Comparison of ENCODE assay signal across 13 cellular contexts in the genomic region with DNA sequence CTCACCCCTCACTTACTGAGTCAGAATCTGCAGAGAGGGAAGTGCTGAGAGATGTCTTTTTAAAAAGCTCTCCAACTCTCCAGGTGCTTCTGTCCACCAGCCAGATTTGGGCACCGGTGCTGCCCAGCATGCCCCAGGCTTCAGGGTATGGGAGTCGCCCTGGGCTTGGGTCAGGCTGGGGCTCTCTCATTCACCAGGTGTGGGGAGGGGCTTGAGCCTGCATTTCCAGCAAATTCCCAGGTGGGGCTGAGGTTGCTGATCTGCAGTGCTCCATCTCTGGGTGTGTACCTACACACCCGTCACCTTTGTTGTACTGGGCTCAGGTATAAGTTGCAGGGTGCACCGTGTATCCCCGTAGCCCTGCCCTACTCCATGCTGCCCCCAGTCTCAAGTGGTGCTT. TPM values are rescaled to one million over a fixed set of nuclear protein-coding genes. Genes with fewer than 3 reads are reported as not detected.
"Had no signal": no experiment of that assay in that cellular context is flagged by ENCODE, and none has a peak within 500 bp of the region (broad histone marks: within the 10 kb centered on the region; RNA-seq: fewer than 3 reads in every experiment).

No MANE protein-coding gene starts in this region.

- H3K4me3 ChIP-seq: dorsolateral prefrontal cortex, suprapubic skin, upper lobe of left lung had no signal

- FAIRE-seq: TTC549 had no signal

- H3K27ac ChIP-seq: suprapubic skin, upper lobe of left lung had no signal

- H3K9me3 ChIP-seq: SK-N-SH, suprapubic skin, upper lobe of left lung had no signal

- H3K27me3 ChIP-seq: dorsolateral prefrontal cortex, suprapubic skin, upper lobe of left lung had no signal

- DNase-seq: activated CD4-positive, alpha-beta memory T cell treated with anti-CD3 and anti-CD28 coated beads, Interleukin-2, amount 10 ng/mL, durations not matched to agents 7 days and 5 days; activated CD4-positive, alpha-beta T cell treated with anti-CD3 and anti-CD28 coated beads for 48 hours; activated CD4-positive, CD25-positive, alpha-beta regulatory T cell; activated CD8-positive, alpha-beta memory T cell treated with anti-CD3 and anti-CD28 coated beads, Interleukin-2, amount 10 ng/mL, durations not matched to agents 7 days and 5 days; foreskin melanocyte; nephron progenitor cell; SK-N-SH; stimulated activated CD4-positive, alpha-beta T cell treated with anti-CD3 and anti-CD28 coated beads, Interleukin-2, amount 100 ng/mL, for 48 hours; stimulated activated naive CD8-positive, alpha-beta T cell treated with anti-CD3 and anti-CD28 coated beads, Interleukin-15, amount 100 ng/mL, for 72 hours; upper lobe of left lung had no signal

- ATAC-seq: activated CD8-positive, alpha-beta memory T cell treated with anti-CD3 and anti-CD28 coated beads, Interleukin-2, amount 10 ng/mL, durations not matched to agents 7 days and 5 days; stimulated activated naive CD8-positive, alpha-beta T cell treated with anti-CD3 and anti-CD28 coated beads, Interleukin-15, amount 100 ng/mL, for 72 hours had no signal

- H3K9ac ChIP-seq: SK-N-SH had no signal

- H3K36me3 ChIP-seq: suprapubic skin, upper lobe of left lung had no signal

- H3K4me1 ChIP-seq: suprapubic skin, upper lobe of left lung had no signal

RNA-seq across cellular contexts. Expression of a gene that starts 23.4 kb away (rescaled TPM):
- total RNA-seq: activated CD8-positive, alpha-beta memory T cell treated with anti-CD3 and anti-CD28 coated beads, Interleukin-2, amount 10 ng/mL, durations not matched to agents 7 days and 5 days had no signal
